Comparison of ENCODE assay signal across 8 cellular contexts in genomic region chr4:169611157-169611556, GRCh38. TPM values are rescaled to one million over a fixed set of nuclear protein-coding genes. Genes with fewer than 3 reads are reported as not detected.
A peak's percentile ranks its signal among the peaks of the same experiment; 100 is the strongest.
DNase-seq lines count a peak whose midpoint lies in the region; ATAC-seq and FAIRE-seq lines count a peak whose summit lies in the region.

No MANE protein-coding gene starts in this region.

- H3K36me3 ChIP-seq in CD8-positive, alpha-beta memory T cell (ENCODE audit: insufficient read depth, low read length), result no peaks in the 10 kb centered on the region
- peaks cover 2% of the 10 kb centered on the region for H3K36me3 ChIP-seq in neuron (ENCODE audit: insufficient read depth, low read length)

- peaks cover 37 to 62% (median 49%) of the 10 kb centered on the region in 3 donors for H3K4me1 Mint-ChIP-seq in CD8-positive, alpha-beta memory T cell
- H3K4me1 Mint-ChIP-seq in central memory CD8-positive, alpha-beta T cell, result peaks cover 43% of the 10 kb centered on the region

- H3K4me1 ChIP-seq in CD8-positive, alpha-beta memory T cell (ENCODE audit: insufficient read depth, low read length), result peaks cover 31% of the 10 kb centered on the region
- H3K4me1 ChIP-seq in neuron (ENCODE audit: insufficient read depth, low read length), result peaks cover 17% of the 10 kb centered on the region

- FAIRE-seq in frontal cortex (lab: Jason Lieb, UNC), result no peak

- H3K27me3 ChIP-seq in CD8-positive, alpha-beta memory T cell (ENCODE audit: insufficient read depth, low read length, poor library complexity, severe bottlenecking), result no peaks in the 10 kb centered on the region
- no peaks in the 10 kb centered on the region for H3K27me3 ChIP-seq in neuron (ENCODE audit: insufficient read depth, low read length)

- no peaks in the 10 kb centered on the region for H3K9me3 Mint-ChIP-seq in CD8-positive, alpha-beta memory T cell
- H3K9me3 Mint-ChIP-seq in central memory CD8-positive, alpha-beta T cell, result no peaks in the 10 kb centered on the region

- no peak for ATAC-seq in central memory CD8-positive, alpha-beta T cell (replicated peaks; ENCODE audit: extremely low read depth, poor library complexity, severe bottlenecking)
- no peak for ATAC-seq in GM21381 (IDR thresholded peaks at IDR 0.05; ENCODE audit: unreplicated experiment)

- CTCF ChIA-PET in CD8-positive, alpha-beta memory T cell (lab: Charles Lee), result interaction anchor here (1.5 to 2.5 kb wide), 2 partner anchors 10 to 58 kb away, joined by 3 to 7 read pairs; no protein-coding TSS in a partner anchor

- peaks cover 0 to 2% of the 10 kb centered on the region in 2 donors for H3K27me3 Mint-ChIP-seq in CD8-positive, alpha-beta memory T cell
- H3K27me3 Mint-ChIP-seq in central memory CD8-positive, alpha-beta T cell, result no peaks in the 10 kb centered on the region

- H3K27ac Mint-ChIP-seq in CD8-positive, alpha-beta memory T cell, result peak overlapping the region; percentile 43 to 100 (median 99)
- H3K27ac Mint-ChIP-seq in central memory CD8-positive, alpha-beta T cell (ENCODE audit: low read depth), result peak overlapping the region; percentile 98

- H3K4me3 Mint-ChIP-seq in CD8-positive, alpha-beta memory T cell, result peak overlapping the region; percentile 94 to 99 (median 97)
- peak overlapping the region; percentile 99 for H3K4me3 Mint-ChIP-seq in central memory CD8-positive, alpha-beta T cell

- no peak for DNase-seq in CD8-positive, alpha-beta memory T cell
- DNase-seq in LHCN-M2 (ENCODE audit: low read depth), result peak; percentile 11
- DNase-seq in central memory CD8-positive, alpha-beta T cell (ENCODE audit: low spot score in 2 of 2), result no peak
- DNase-seq in frontal cortex (ENCODE audit: low spot score in 2 of 2), result no peak
- no peak for DNase-seq in substantia nigra (lab: John Stamatoyannopoulos, UW)
- DNase-seq in NCI-H526 (lab: John Stamatoyannopoulos, UW), result no peak

- no peak overlapping the region for H2AFZ ChIP-seq in neuron (ENCODE audit: low read depth, low read length)

- H3K36me3 Mint-ChIP-seq in CD8-positive, alpha-beta memory T cell, result peaks cover 0 to 26% (median 9%) of the 10 kb centered on the region in 3 donors
- H3K36me3 Mint-ChIP-seq in central memory CD8-positive, alpha-beta T cell (ENCODE audit: insufficient read depth), result peaks cover 13% of the 10 kb centered on the region

- H3K4me3 ChIP-seq in CD8-positive, alpha-beta memory T cell (ENCODE audit: low read length), result no peak overlapping the region
- peak overlapping the region; percentile 83 for H3K4me3 ChIP-seq in neuron (ENCODE audit: low read length)

- no peak overlapping the region for H3K27ac ChIP-seq in CD8-positive, alpha-beta memory T cell (ENCODE audit: low read depth, low read length)
- H3K27ac ChIP-seq in substantia nigra (ENCODE audit: low read depth, low read length, poor library complexity, severe bottlenecking), result no peak overlapping the region

- H3K9me3 ChIP-seq in CD8-positive, alpha-beta memory T cell (ENCODE audit: low read length), result no peaks in the 10 kb centered on the region
- no peaks in the 10 kb centered on the region for H3K9me3 ChIP-seq in neuron (ENCODE audit: low read length)

- POLR2A ChIA-PET in CD8-positive, alpha-beta memory T cell (lab: Charles Lee), result no interaction called here

RNA-seq across cellular contexts. Expression of gene NEK1, which starts 1.2 kb away (rescaled TPM):
- total RNA-seq in CD8-positive, alpha-beta memory T cell, result 10 to 100 TPM; 11.6 to 11.7 TPM
- polyA plus RNA-seq in CD8-positive, alpha-beta memory T cell, result 10.5 TPM
- 7.7 and 8.8 TPM in 2 replicates for total RNA-seq in LHCN-M2 (2014; rRNA removed)
- 2.8 TPM for polyA plus RNA-seq in LHCN-M2 (2012)
- 28.1 TPM for total RNA-seq in frontal cortex

RNA-seq across cellular contexts. Expression of gene CLCN3, which starts 9.2 kb away (rescaled TPM):
- 10 to 100 TPM; 23.3 to 24.5 TPM for total RNA-seq in CD8-positive, alpha-beta memory T cell
- polyA plus RNA-seq in CD8-positive, alpha-beta memory T cell, result 12.8 TPM
- 30.7 and 32.9 TPM in 2 replicates for total RNA-seq in LHCN-M2 (2014; rRNA removed)
- polyA plus RNA-seq in LHCN-M2 (2012), result 11.7 TPM
- total RNA-seq in frontal cortex, result 92.9 TPM
